1 cellular context compared by ENCODE assay signal in genomic region chr2:47070155-47070919, GRCh38.
TF ChIP-seq lines count a peak whose summit lies in the region.

No MANE protein-coding gene starts in this region.

TF ChIP-seq in HepG2, 621 proteins besides CTCF, POLR2A, EP300 and RAD21 (continued from another document and continues in another):
- TF ChIP-seq, protein P1, sequence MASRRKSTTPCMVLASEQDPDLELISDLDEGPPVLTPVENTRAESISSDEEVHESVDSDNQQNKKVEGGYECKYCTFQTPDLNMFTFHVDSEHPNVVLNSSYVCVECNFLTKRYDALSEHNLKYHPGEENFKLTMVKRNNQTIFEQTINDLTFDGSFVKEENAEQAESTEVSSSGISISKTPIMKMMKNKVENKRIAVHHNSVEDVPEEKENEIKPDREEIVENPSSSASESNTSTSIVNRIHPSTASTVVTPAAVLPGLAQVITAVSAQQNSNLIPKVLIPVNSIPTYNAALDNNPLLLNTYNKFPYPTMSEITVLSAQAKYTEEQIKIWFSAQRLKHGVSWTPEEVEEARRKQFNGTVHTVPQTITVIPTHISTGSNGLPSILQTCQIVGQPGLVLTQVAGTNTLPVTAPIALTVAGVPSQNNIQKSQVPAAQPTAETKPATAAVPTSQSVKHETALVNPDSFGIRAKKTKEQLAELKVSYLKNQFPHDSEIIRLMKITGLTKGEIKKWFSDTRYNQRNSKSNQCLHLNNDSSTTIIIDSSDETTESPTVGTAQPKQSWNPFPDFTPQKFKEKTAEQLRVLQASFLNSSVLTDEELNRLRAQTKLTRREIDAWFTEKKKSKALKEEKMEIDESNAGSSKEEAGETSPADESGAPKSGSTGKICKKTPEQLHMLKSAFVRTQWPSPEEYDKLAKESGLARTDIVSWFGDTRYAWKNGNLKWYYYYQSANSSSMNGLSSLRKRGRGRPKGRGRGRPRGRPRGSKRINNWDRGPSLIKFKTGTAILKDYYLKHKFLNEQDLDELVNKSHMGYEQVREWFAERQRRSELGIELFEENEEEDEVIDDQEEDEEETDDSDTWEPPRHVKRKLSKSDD (CRISPR knock-in tag; IDR thresholded peaks at IDR 0.05; ENCODE audit: low read depth): no peak
- TF ChIP-seq ZNF431 (CRISPR knock-in tag; IDR thresholded peaks at IDR 0.05; ENCODE audit: borderline replicate concordance, low read depth): no peak
- no peak for TF ChIP-seq ZNF576 (CRISPR knock-in tag; IDR thresholded peaks at IDR 0.05)
- TF ChIP-seq ZNF225 (CRISPR knock-in tag; IDR thresholded peaks at IDR 0.05): 0 out of 2 replicates have a peak, but pooled peaks have one; percentile 25
- 0 out of 2 replicates have a peak, but pooled peaks have one; percentile 12 for TF ChIP-seq ZNF556 (CRISPR knock-in tag; IDR thresholded peaks at IDR 0.05; ENCODE audit: borderline replicate concordance)
- TF ChIP-seq, protein P2, sequence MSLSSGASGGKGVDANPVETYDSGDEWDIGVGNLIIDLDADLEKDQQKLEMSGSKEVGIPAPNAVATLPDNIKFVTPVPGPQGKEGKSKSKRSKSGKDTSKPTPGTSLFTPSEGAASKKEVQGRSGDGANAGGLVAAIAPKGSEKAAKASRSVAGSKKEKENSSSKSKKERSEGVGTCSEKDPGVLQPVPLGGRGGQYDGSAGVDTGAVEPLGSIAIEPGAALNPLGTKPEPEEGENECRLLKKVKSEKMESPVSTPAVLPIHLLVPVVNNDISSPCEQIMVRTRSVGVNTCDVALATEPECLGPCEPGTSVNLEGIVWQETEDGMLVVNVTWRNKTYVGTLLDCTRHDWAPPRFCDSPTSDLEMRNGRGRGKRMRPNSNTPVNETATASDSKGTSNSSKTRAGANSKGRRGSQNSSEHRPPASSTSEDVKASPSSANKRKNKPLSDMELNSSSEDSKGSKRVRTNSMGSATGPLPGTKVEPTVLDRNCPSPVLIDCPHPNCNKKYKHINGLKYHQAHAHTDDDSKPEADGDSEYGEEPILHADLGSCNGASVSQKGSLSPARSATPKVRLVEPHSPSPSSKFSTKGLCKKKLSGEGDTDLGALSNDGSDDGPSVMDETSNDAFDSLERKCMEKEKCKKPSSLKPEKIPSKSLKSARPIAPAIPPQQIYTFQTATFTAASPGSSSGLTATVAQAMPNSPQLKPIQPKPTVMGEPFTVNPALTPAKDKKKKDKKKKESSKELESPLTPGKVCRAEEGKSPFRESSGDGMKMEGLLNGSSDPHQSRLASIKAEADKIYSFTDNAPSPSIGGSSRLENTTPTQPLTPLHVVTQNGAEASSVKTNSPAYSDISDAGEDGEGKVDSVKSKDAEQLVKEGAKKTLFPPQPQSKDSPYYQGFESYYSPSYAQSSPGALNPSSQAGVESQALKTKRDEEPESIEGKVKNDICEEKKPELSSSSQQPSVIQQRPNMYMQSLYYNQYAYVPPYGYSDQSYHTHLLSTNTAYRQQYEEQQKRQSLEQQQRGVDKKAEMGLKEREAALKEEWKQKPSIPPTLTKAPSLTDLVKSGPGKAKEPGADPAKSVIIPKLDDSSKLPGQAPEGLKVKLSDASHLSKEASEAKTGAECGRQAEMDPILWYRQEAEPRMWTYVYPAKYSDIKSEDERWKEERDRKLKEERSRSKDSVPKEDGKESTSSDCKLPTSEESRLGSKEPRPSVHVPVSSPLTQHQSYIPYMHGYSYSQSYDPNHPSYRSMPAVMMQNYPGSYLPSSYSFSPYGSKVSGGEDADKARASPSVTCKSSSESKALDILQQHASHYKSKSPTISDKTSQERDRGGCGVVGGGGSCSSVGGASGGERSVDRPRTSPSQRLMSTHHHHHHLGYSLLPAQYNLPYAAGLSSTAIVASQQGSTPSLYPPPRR (CRISPR knock-in tag; IDR thresholded peaks at IDR 0.05; ENCODE audit: borderline replicate concordance): peak; percentile 32; the same call in 1 of the 2 replicates
- TF ChIP-seq ZNF737 (CRISPR knock-in tag; IDR thresholded peaks at IDR 0.05; ENCODE audit: borderline replicate concordance): no peak
- TF ChIP-seq KDM3A (CRISPR knock-in tag; IDR thresholded peaks at IDR 0.05; ENCODE audit: low read depth): 0 out of 2 replicates have a peak, but pooled peaks have one; percentile 28
- no peak; a peak in 1 of 4 replicates for TF ChIP-seq KLF16 (CRISPR knock-in tag; IDR thresholded peaks at IDR 0.05)
- no peak for TF ChIP-seq CHD2 (IDR thresholded peaks at IDR 0.05; ENCODE audit: low read depth, low read length)
- no peak for TF ChIP-seq ZNF572 (CRISPR knock-in tag; IDR thresholded peaks at IDR 0.05)
- TF ChIP-seq KDM6A (CRISPR knock-in tag; IDR thresholded peaks at IDR 0.05; ENCODE audit: low read depth): no peak
- TF ChIP-seq, protein P3, sequence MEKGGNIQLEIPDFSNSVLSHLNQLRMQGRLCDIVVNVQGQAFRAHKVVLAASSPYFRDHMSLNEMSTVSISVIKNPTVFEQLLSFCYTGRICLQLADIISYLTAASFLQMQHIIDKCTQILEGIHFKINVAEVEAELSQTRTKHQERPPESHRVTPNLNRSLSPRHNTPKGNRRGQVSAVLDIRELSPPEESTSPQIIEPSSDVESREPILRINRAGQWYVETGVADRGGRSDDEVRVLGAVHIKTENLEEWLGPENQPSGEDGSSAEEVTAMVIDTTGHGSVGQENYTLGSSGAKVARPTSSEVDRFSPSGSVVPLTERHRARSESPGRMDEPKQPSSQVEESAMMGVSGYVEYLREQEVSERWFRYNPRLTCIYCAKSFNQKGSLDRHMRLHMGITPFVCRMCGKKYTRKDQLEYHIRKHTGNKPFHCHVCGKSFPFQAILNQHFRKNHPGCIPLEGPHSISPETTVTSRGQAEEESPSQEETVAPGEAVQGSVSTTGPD (CRISPR knock-in tag; IDR thresholded peaks at IDR 0.05): 0 out of 2 replicates have a peak, but pooled peaks have one; percentile 15
- TF ChIP-seq ZNF646 (CRISPR knock-in tag; IDR thresholded peaks at IDR 0.05): peak; percentile 70
- TF ChIP-seq, protein P4, sequence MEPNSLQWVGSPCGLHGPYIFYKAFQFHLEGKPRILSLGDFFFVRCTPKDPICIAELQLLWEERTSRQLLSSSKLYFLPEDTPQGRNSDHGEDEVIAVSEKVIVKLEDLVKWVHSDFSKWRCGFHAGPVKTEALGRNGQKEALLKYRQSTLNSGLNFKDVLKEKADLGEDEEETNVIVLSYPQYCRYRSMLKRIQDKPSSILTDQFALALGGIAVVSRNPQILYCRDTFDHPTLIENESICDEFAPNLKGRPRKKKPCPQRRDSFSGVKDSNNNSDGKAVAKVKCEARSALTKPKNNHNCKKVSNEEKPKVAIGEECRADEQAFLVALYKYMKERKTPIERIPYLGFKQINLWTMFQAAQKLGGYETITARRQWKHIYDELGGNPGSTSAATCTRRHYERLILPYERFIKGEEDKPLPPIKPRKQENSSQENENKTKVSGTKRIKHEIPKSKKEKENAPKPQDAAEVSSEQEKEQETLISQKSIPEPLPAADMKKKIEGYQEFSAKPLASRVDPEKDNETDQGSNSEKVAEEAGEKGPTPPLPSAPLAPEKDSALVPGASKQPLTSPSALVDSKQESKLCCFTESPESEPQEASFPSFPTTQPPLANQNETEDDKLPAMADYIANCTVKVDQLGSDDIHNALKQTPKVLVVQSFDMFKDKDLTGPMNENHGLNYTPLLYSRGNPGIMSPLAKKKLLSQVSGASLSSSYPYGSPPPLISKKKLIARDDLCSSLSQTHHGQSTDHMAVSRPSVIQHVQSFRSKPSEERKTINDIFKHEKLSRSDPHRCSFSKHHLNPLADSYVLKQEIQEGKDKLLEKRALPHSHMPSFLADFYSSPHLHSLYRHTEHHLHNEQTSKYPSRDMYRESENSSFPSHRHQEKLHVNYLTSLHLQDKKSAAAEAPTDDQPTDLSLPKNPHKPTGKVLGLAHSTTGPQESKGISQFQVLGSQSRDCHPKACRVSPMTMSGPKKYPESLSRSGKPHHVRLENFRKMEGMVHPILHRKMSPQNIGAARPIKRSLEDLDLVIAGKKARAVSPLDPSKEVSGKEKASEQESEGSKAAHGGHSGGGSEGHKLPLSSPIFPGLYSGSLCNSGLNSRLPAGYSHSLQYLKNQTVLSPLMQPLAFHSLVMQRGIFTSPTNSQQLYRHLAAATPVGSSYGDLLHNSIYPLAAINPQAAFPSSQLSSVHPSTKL (CRISPR knock-in tag; IDR thresholded peaks at IDR 0.05): peak; percentile 70
- TF ChIP-seq ZNF597 (CRISPR knock-in tag; IDR thresholded peaks at IDR 0.05): no peak
- TF ChIP-seq THRA (CRISPR knock-in tag; IDR thresholded peaks at IDR 0.05; ENCODE audit: borderline replicate concordance): peak; percentile 63; the same call in 1 of the 2 replicates
- no peak for TF ChIP-seq SOX13 (IDR thresholded peaks at IDR 0.05)
- peak in 1 of 2 experiments; percentile 62; a peak in 2 of 4 replicates for TF ChIP-seq SOX13 (CRISPR knock-in tag; conservative IDR thresholded peaks at IDR 0.05 in 1 of 2, IDR thresholded peaks at IDR 0.05 in 1 of 2)
- no peak for TF ChIP-seq ZNF180 (CRISPR knock-in tag; IDR thresholded peaks at IDR 0.05; ENCODE audit: borderline replicate concordance, low read depth)
- TF ChIP-seq ZNF780A (CRISPR knock-in tag; IDR thresholded peaks at IDR 0.05): no peak
- TF ChIP-seq, protein P5, sequence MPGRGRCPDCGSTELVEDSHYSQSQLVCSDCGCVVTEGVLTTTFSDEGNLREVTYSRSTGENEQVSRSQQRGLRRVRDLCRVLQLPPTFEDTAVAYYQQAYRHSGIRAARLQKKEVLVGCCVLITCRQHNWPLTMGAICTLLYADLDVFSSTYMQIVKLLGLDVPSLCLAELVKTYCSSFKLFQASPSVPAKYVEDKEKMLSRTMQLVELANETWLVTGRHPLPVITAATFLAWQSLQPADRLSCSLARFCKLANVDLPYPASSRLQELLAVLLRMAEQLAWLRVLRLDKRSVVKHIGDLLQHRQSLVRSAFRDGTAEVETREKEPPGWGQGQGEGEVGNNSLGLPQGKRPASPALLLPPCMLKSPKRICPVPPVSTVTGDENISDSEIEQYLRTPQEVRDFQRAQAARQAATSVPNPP (CRISPR knock-in tag; IDR thresholded peaks at IDR 0.05): no peak
- no peak for TF ChIP-seq RNF2 (conservative IDR thresholded peaks at IDR 0.05; ENCODE audit: low read depth)
- TF ChIP-seq THAP7 (CRISPR knock-in tag; IDR thresholded peaks at IDR 0.05): no peak; the same call in 1 of the 2 replicates
- 0 out of 2 replicates have a peak, but pooled peaks have one; percentile 56 for TF ChIP-seq RBAK (CRISPR knock-in tag; IDR thresholded peaks at IDR 0.05)
- no peak for TF ChIP-seq ZNF773 (CRISPR knock-in tag; IDR thresholded peaks at IDR 0.05; ENCODE audit: borderline replicate concordance)
- peak; percentile 70; the same call in 1 of the 2 replicates for TF ChIP-seq ZNF292 (CRISPR knock-in tag; IDR thresholded peaks at IDR 0.05; ENCODE audit: borderline replicate concordance, low read depth)
